In the genomic region with DNA sequence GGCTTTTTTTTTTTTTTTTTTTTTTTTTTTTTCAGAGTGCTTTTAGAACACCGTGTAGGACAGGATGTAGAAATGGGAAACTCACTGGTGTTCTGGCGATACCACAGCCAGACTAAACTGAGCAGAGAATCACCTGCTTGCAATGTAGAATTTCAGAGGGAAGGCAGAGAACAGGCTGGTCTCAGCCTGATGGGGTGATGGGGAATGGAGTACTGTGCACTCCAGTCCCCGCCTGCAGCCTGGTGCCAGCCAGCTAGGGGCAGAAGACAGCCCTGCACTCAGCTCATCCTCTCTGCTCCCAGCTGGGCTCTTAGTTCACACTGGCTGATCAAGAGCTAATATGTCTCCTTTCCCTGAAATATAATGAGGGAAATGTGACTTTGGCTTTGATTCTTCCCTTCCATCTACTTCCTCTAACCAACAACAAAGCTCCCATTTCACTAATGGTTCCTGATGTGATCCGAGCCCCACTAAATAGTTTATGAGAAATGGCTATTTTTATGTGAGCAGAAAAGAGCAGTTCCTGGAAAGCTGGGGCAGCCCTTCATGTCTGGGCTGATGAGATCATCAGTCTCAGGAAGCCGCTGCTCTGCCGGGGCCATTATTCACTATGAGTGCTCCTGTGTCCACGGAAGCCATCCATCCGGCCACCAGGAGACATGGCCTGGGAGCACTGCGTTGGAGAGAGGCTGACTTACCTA, we compare ENCODE assay signal across 10 cellular contexts.
DNase-seq lines count a peak whose midpoint lies in the region; ATAC-seq and TF ChIP-seq lines count a peak whose summit lies in the region.
"Had no signal": no experiment of that assay in that cellular context is flagged by ENCODE, and none has a peak within 500 bp of the region (broad histone marks: within the 10 kb centered on the region; RNA-seq: fewer than 3 reads in every experiment).

No MANE protein-coding gene starts in this region.

- TF ChIP-seq CTCF in nephron progenitor cell (IDR thresholded peaks at IDR 0.05) (no peak), GM10266 (IDR thresholded peaks at IDR 0.05; ENCODE audit: control insufficient read depth, insufficient read depth, low read depth, missing control alignments) (no peak)

- no peaks in the 10 kb centered on the region for H3K36me3 Mint-ChIP-seq in nephron progenitor cell (ENCODE audit: low read depth)

- DNase-seq in EH (ENCODE audit: low read depth) = peak; percentile 35
- peak; percentile 52 for DNase-seq in NCI-H1694 (lab: John Stamatoyannopoulos, UW)
- peak; percentile 50 for DNase-seq in astrocyte of the hippocampus (ENCODE audit: low read depth, low spot score)
- peak; percentile 28 for DNase-seq in nephron progenitor cell
- no peak for DNase-seq in GM10266 (ENCODE audit: extremely low spot score)
- DNase-seq in NK-92 treated with Interleukin-12 subunit alpha and Interleukin-12 subunit beta, amount 100 ng/mL, for 24 hours (lab: John Stamatoyannopoulos, UW) = no peak
- DNase-seq: colonic mucosa, NCI-H1105 had no signal

- peaks cover 23% of the 10 kb centered on the region for H3K27me3 Mint-ChIP-seq in nephron progenitor cell (ENCODE audit: low read depth, poor library complexity)

- no peak overlapping the region for H3K4me3 Mint-ChIP-seq in nephron progenitor cell

- no peaks in the 10 kb centered on the region for H3K9me3 Mint-ChIP-seq in nephron progenitor cell

- ATAC-seq in HG03095 (IDR thresholded peaks at IDR 0.05; ENCODE audit: unreplicated experiment) = no peak
- ATAC-seq in HG03571 (IDR thresholded peaks at IDR 0.05; ENCODE audit: unreplicated experiment) = no peak

- no peak overlapping the region for H3K27ac Mint-ChIP-seq in nephron progenitor cell

- H3K4me1 Mint-ChIP-seq in nephron progenitor cell = peaks cover 61% of the 10 kb centered on the region

Comparison
In these comparisons a context has a peak if more than half of its experiments do, and no peak if none do; other contexts are left out.
1. DNase-seq: peak in EH (single experiment), NCI-H1694 (single experiment), astrocyte of the hippocampus (single experiment) and nephron progenitor cell (single experiment); none in GM10266 (single experiment) and NK-92 treated with Interleukin-12 subunit alpha and Interleukin-12 subunit beta, amount 100 ng/mL, for 24 hours (single experiment).